In the genomic region with DNA sequence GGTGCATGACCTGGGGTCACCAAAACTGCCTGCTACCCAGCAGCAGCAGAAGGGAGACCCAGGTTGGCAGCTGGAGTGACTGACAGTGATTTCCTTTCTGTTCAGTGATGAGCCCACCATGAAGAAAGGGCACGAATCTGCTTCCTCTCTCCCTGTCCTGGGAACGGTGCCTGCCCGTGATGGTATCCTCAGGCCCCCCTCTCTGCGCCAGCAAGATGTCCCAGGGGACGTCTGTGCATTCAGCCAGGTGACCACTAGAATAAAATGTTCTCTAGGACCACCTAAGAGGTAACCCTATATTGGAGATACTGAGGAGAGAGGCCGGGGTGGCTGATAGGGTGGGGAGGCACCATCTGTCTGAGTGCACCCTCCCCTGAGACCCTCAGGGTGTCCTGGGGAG, we compare ENCODE assay signal across 22 cellular contexts.
DNase-seq lines count a peak whose midpoint lies in the region; ATAC-seq and TF ChIP-seq lines count a peak whose summit lies in the region.
"Had no signal": no experiment of that assay in that cellular context is flagged by ENCODE, and none has a peak within 500 bp of the region (broad histone marks: within the 10 kb centered on the region; RNA-seq: fewer than 3 reads in every experiment).

No MANE protein-coding gene starts in this region.

- WGBS in neuronal stem cell (ENCODE audit: extremely low coverage in 2 of 2, insufficient read length in 2 of 2, insufficient replicate concordance in 1 of 2), 2 donors, result no CpG with 5 or more reads among the region's 6 CpGs

- no peak overlapping the region for H3K4me2 ChIP-seq in neuronal stem cell (ENCODE audit: insufficient read depth, low read length, poor library complexity, severe bottlenecking)
- H3K4me2 ChIP-seq: A549 had no signal

- H3K27ac Mint-ChIP-seq in dendritic cell treated with granulocyte-macrophage colony-stimulating factor and Interleukin-4, amounts not matched to agents 40 ng/mL and 50 ng/mL, for 4 days, result peak overlapping the region; percentile 56
- no peak overlapping the region for H3K27ac Mint-ChIP-seq in naive thymus-derived CD4-positive, alpha-beta T cell
- H3K27ac Mint-ChIP-seq: H9 had no signal

- peaks cover 3% of the 10 kb centered on the region for H3K9me3 Mint-ChIP-seq in dendritic cell treated with granulocyte-macrophage colony-stimulating factor and Interleukin-4, amounts not matched to agents 40 ng/mL and 50 ng/mL, for 4 days
- H3K9me3 Mint-ChIP-seq in naive thymus-derived CD4-positive, alpha-beta T cell, result no peaks in the 10 kb centered on the region
- H3K9me3 Mint-ChIP-seq: H9, IgD-negative memory B cell had no signal

- peak overlapping the region; percentile 4 for H3K18ac ChIP-seq in neuronal stem cell (ENCODE audit: low read length)

- no peak overlapping the region for H2BK15ac ChIP-seq in neuronal stem cell (ENCODE audit: low read length)

- no peak overlapping the region for H3K9ac ChIP-seq in neuronal stem cell (ENCODE audit: low read depth, low read length, poor library complexity)

- no peaks in the 10 kb centered on the region for H3K27me3 Mint-ChIP-seq in dendritic cell treated with granulocyte-macrophage colony-stimulating factor and Interleukin-4, amounts not matched to agents 40 ng/mL and 50 ng/mL, for 4 days
- peaks cover 0 to 13% (median 6%) of the 10 kb centered on the region in 5 donors for H3K27me3 Mint-ChIP-seq in naive thymus-derived CD4-positive, alpha-beta T cell
- H3K27me3 Mint-ChIP-seq: IgD-negative memory B cell had no signal

- H2BK12ac ChIP-seq in neuronal stem cell (ENCODE audit: low read length), result no peak overlapping the region

- H3K23ac ChIP-seq in neuronal stem cell (ENCODE audit: low read depth, low read length, poor library complexity), result no peak overlapping the region

- no peak overlapping the region for H2BK5ac ChIP-seq in neuronal stem cell (ENCODE audit: low read length)

- H3K36me3 ChIP-seq in left ventricle myocardium inferior (no peaks in the 10 kb centered on the region), neuronal stem cell (replicated peaks in 1 of 2; ENCODE audit: control insufficient read depth in 2 of 2, insufficient read depth in 2 of 2, low read length in 2 of 2) (no peaks in the 10 kb centered on the region), uterus (no peaks in the 10 kb centered on the region)
- H3K36me3 ChIP-seq in naive thymus-derived CD4-positive, alpha-beta T cell (ENCODE audit: control insufficient read depth in 2 of 3, insufficient read depth in 3 of 3, low read length in 3 of 3), result no peaks in the 10 kb centered on the region
- H3K36me3 ChIP-seq: SJCRH30 had no signal

- H3K4me3 Mint-ChIP-seq in dendritic cell treated with granulocyte-macrophage colony-stimulating factor and Interleukin-4, amounts not matched to agents 40 ng/mL and 50 ng/mL, for 4 days, result no peak overlapping the region
- no peak overlapping the region for H3K4me3 Mint-ChIP-seq in naive thymus-derived CD4-positive, alpha-beta T cell
- H3K4me3 Mint-ChIP-seq: H9 had no signal

- CTCF ChIA-PET in naive thymus-derived CD4-positive, alpha-beta T cell (lab: Charles Lee), result no interaction called here

- no peak overlapping the region for H3K14ac ChIP-seq in neuronal stem cell (ENCODE audit: low read length)

- H3K79me1 ChIP-seq in neuronal stem cell (ENCODE audit: low read depth, low read length), result no peaks in the 10 kb centered on the region

- no peak overlapping the region for H2AK5ac ChIP-seq in neuronal stem cell (ENCODE audit: low read depth, low read length)

- no peak for ATAC-seq in left ventricle myocardium superior
- ATAC-seq in GM18858 (IDR thresholded peaks at IDR 0.05; ENCODE audit: unreplicated experiment), result no peak
- no peak for ATAC-seq in GM18909 (IDR thresholded peaks at IDR 0.05; ENCODE audit: poor library complexity, unreplicated experiment)
- no peak for ATAC-seq in naive thymus-derived CD4-positive, alpha-beta T cell
- ATAC-seq: A549 had no signal

- H3K27ac ChIP-seq in left ventricle myocardium inferior (replicated peaks) (peak overlapping the region; percentile 91), neuronal stem cell (replicated peaks; ENCODE audit: low read length) (no peak overlapping the region), uterus (peak overlapping the region; percentile 62 to 73)
- no peak overlapping the region for H3K27ac ChIP-seq in naive thymus-derived CD4-positive, alpha-beta T cell (ENCODE audit: low read depth, low read length)
- H3K27ac ChIP-seq: A549, SJCRH30 had no signal

- H4K8ac ChIP-seq in neuronal stem cell (ENCODE audit: low read depth, low read length), result no peak overlapping the region

- no peak overlapping the region for H3K4ac ChIP-seq in neuronal stem cell (ENCODE audit: low read length)

- H3K4me1 Mint-ChIP-seq in dendritic cell treated with granulocyte-macrophage colony-stimulating factor and Interleukin-4, amounts not matched to agents 40 ng/mL and 50 ng/mL, for 4 days (ENCODE audit: low read depth), result peaks cover 82% of the 10 kb centered on the region
- H3K4me1 Mint-ChIP-seq in naive thymus-derived CD4-positive, alpha-beta T cell, result peaks cover 0 to 22% (median 7%) of the 10 kb centered on the region in 7 donors

- no peak for TF ChIP-seq CTCF in left ventricle myocardium inferior (IDR thresholded peaks at IDR 0.05; ENCODE audit: borderline replicate concordance)
- TF ChIP-seq CTCF in uterus (IDR thresholded peaks at IDR 0.05), result no peak

- H3K9me3 ChIP-seq in left ventricle myocardium inferior (replicated peaks) (no peaks in the 10 kb centered on the region), neuronal stem cell (replicated peaks in 1 of 2; ENCODE audit: control insufficient read depth in 2 of 2, insufficient read depth in 1 of 2, low read depth in 1 of 2, low read length in 2 of 2) (no peaks in the 10 kb centered on the region), uterus (no peaks in the 10 kb centered on the region)
- no peaks in the 10 kb centered on the region for H3K9me3 ChIP-seq in naive thymus-derived CD4-positive, alpha-beta T cell (ENCODE audit: control insufficient read depth in 2 of 3, low read length in 3 of 3)
- H3K9me3 ChIP-seq: A549, SJCRH30 had no signal

- POLR2A ChIA-PET in naive thymus-derived CD4-positive, alpha-beta T cell (lab: Charles Lee), result no interaction called here

- no peak for TF ChIP-seq POLR2A in uterus (IDR thresholded peaks at IDR 0.05)

- H3K36me3 Mint-ChIP-seq in dendritic cell treated with granulocyte-macrophage colony-stimulating factor and Interleukin-4, amounts not matched to agents 40 ng/mL and 50 ng/mL, for 4 days (ENCODE audit: low read depth), result no peaks in the 10 kb centered on the region
- no peaks in the 10 kb centered on the region for H3K36me3 Mint-ChIP-seq in naive thymus-derived CD4-positive, alpha-beta T cell
- H3K36me3 Mint-ChIP-seq: CD14-positive monocyte, IgD-negative memory B cell had no signal

- no peak for DNase-seq in left ventricle myocardium inferior
- no peak for DNase-seq in left ventricle myocardium superior
- no peak for DNase-seq in neuronal stem cell (ENCODE audit: low spot score)
- DNase-seq in uterus, result no peak
- no peak for DNase-seq in naive thymus-derived CD4-positive, alpha-beta T cell
- DNase-seq: COR-L47; DMS153; H9; MM.1S; NCI-H1105 treated with DMSO at 0.1 percent for 48 hours; NCI-H187; NCI-H226; NCI-H526 treated with DMSO at 0.1 percent for 48 hours; NK-92 treated with Interleukin-12 subunit alpha and Interleukin-12 subunit beta, amount 100 ng/mL, for 24 hours; OCI-M1; SJCRH30 had no signal

- peak overlapping the region; percentile 72 for H2AFZ ChIP-seq in neuronal stem cell (ENCODE audit: low read length)

- no peak overlapping the region for H2BK120ac ChIP-seq in neuronal stem cell (ENCODE audit: low read depth, low read length)

- H3K4me3 ChIP-seq in left ventricle myocardium inferior (no peak overlapping the region), neuronal stem cell (ENCODE audit: low read length in 2 of 2) (no peak overlapping the region), uterus (no peak overlapping the region)
- no peak overlapping the region for H3K4me3 ChIP-seq in naive thymus-derived CD4-positive, alpha-beta T cell (ENCODE audit: low read length)
- H3K4me3 ChIP-seq: A549, SJCRH30 had no signal

- no peaks in the 10 kb centered on the region for H3K27me3 ChIP-seq in left ventricle myocardium inferior (ENCODE audit: low read depth)
- H3K27me3 ChIP-seq in neuronal stem cell (ENCODE audit: control insufficient read depth in 3 of 3, insufficient read depth in 3 of 3, low read depth in 1 of 3, low read length in 3 of 3), result no peaks in the 10 kb centered on the region
- H3K27me3 ChIP-seq in uterus, result no peaks in the 10 kb centered on the region
- H3K27me3 ChIP-seq in naive thymus-derived CD4-positive, alpha-beta T cell (ENCODE audit: control insufficient read depth in 2 of 2, insufficient read depth in 2 of 2, low read length in 2 of 2), result no peaks in the 10 kb centered on the region
- H3K27me3 ChIP-seq: SJCRH30 had no signal

- intact Hi-C loops in left ventricle myocardium inferior (cut with micrococcal nuclease) (loop anchor here (10.0 kb wide), 1 partner anchor 274 kb away; no protein-coding TSS in a partner anchor), left ventricle myocardium superior (cut with micrococcal nuclease) (no loop called here), uterus (cut with DNase I; ENCODE audit: low total_unique reads) (no loop called here)
- intact Hi-C loops in dendritic cell treated with granulocyte-macrophage colony-stimulating factor and Interleukin-4, amounts not matched to agents 40 ng/mL and 50 ng/mL, for 4 days (cut with micrococcal nuclease), result loop anchor here (10.0 kb wide), 1 partner anchor 246 kb away; no protein-coding TSS in a partner anchor
- intact Hi-C loops in naive thymus-derived CD4-positive, alpha-beta T cell (cut with micrococcal nuclease), result no loop called here

- H3K4me1 ChIP-seq in left ventricle myocardium inferior (peaks cover 65% of the 10 kb centered on the region), neuronal stem cell (ENCODE audit: control insufficient read depth in 2 of 2, insufficient read depth in 1 of 2, low read depth in 1 of 2, low read length in 2 of 2) (peaks cover 2 to 5% of the 10 kb centered on the region in 2 donors), uterus (peaks cover 0 to 3% of the 10 kb centered on the region in 2 donors)
- H3K4me1 ChIP-seq in naive thymus-derived CD4-positive, alpha-beta T cell (ENCODE audit: control insufficient read depth in 2 of 2, insufficient read depth in 2 of 2, low read length in 2 of 2), result no peaks in the 10 kb centered on the region
- H3K4me1 ChIP-seq: A549 had no signal

- H4K91ac ChIP-seq in neuronal stem cell (ENCODE audit: low read depth, low read length, poor library complexity), result no peak overlapping the region

Comparison
In these comparisons a context has a peak if more than half of its experiments do, and no peak if none do; other contexts are left out.
1. intact Hi-C loops: an anchor here in left ventricle myocardium inferior (10.0 kb wide) and dendritic cell treated with granulocyte-macrophage colony-stimulating factor and Interleukin-4, amounts not matched to agents 40 ng/mL and 50 ng/mL, for 4 days (10.0 kb wide); none called in left ventricle myocardium superior, uterus and naive thymus-derived CD4-positive, alpha-beta T cell.
2. H3K27ac ChIP-seq: peak in left ventricle myocardium inferior (single experiment) and uterus (2 of 2); none in neuronal stem cell (single experiment) and naive thymus-derived CD4-positive, alpha-beta T cell (single experiment).